ENCODE assay signal across 23 cellular contexts in genomic region chr3:195082811-195083210, GRCh38.
"Had no signal": no experiment of that assay in that cellular context is flagged by ENCODE, and none has a peak within 500 bp of the region (broad histone marks: within the 10 kb centered on the region; RNA-seq: fewer than 3 reads in every experiment).

No MANE protein-coding gene starts in this region.

- H3K9me3 ChIP-seq: prostate gland, sigmoid colon, stomach, thoracic aorta had no signal

- DNase-seq: activated B cell treated with CpG ODN at 0.5 μM for 24 hours; activated CD4-positive, alpha-beta T cell treated with anti-CD3 and anti-CD28 coated beads for 48 hours; activated CD8-positive, alpha-beta memory T cell treated with anti-CD3 and anti-CD28 coated beads, Interleukin-2, amount 50 U/mL, for 4 hours; activated CD8-positive, alpha-beta T cell treated with anti-CD3 and anti-CD28 coated beads, Interleukin-2, amount 10 ng/mL, durations not matched to agents 7 days and 5 days; activated gamma-delta T cell treated with Interleukin-2 at 50 U/mL for 16 hours; amygdala; cerebellar nuclear complex; effector memory CD4-positive, alpha-beta T cell; foreskin melanocyte; head of caudate nucleus; left colon; occipital lobe; sigmoid colon; stimulated activated CD4-positive, alpha-beta T cell treated with anti-CD3 and anti-CD28 coated beads, Interleukin-2, amount 100 ng/mL, for 24 hours; stomach had no signal

- H3K4me3 Mint-ChIP-seq: activated B cell treated with CpG ODN at 0.5 μM for 24 hours; activated CD8-positive, alpha-beta T cell treated with anti-CD3 and anti-CD28 coated beads, Interleukin-2, amount 10 ng/mL, durations not matched to agents 7 days and 5 days; activated naive CD8-positive, alpha-beta T cell; dendritic cell treated with granulocyte-macrophage colony-stimulating factor and Interleukin-4, amounts not matched to agents 40 ng/mL and 50 ng/mL, for 4 days; memory B cell; nephron had no signal

- H3K27me3 Mint-ChIP-seq: activated B cell treated with CpG ODN at 0.5 μM for 24 hours; activated naive CD8-positive, alpha-beta T cell; dendritic cell treated with granulocyte-macrophage colony-stimulating factor and Interleukin-4, amounts not matched to agents 40 ng/mL and 50 ng/mL, for 4 days; memory B cell had no signal

- H3K4me3 ChIP-seq: prostate gland, sigmoid colon, stomach, thoracic aorta had no signal

- H3K9me3 Mint-ChIP-seq: activated B cell treated with CpG ODN at 0.5 μM for 24 hours; dendritic cell treated with granulocyte-macrophage colony-stimulating factor and Interleukin-4, amounts not matched to agents 40 ng/mL and 50 ng/mL, for 4 days; memory B cell; nephron had no signal

- H3K27ac Mint-ChIP-seq: activated B cell treated with CpG ODN at 0.5 μM for 24 hours; activated CD8-positive, alpha-beta T cell treated with anti-CD3 and anti-CD28 coated beads, Interleukin-2, amount 10 ng/mL, durations not matched to agents 7 days and 5 days; activated naive CD8-positive, alpha-beta T cell; dendritic cell treated with granulocyte-macrophage colony-stimulating factor and Interleukin-4, amounts not matched to agents 40 ng/mL and 50 ng/mL, for 4 days; memory B cell had no signal

- H3K27me3 ChIP-seq: sigmoid colon, stomach had no signal

- H3K36me3 ChIP-seq: prostate gland, sigmoid colon, stomach, thoracic aorta had no signal

- FAIRE-seq: TTC549 had no signal

- H3K27ac ChIP-seq: epithelial cell of prostate, prostate gland, sigmoid colon, thoracic aorta had no signal

- H3K36me3 Mint-ChIP-seq: activated naive CD8-positive, alpha-beta T cell; memory B cell had no signal

- H3K4me1 ChIP-seq: prostate gland had no signal
